11 cellular contexts compared by ENCODE assay signal in the genomic region with DNA sequence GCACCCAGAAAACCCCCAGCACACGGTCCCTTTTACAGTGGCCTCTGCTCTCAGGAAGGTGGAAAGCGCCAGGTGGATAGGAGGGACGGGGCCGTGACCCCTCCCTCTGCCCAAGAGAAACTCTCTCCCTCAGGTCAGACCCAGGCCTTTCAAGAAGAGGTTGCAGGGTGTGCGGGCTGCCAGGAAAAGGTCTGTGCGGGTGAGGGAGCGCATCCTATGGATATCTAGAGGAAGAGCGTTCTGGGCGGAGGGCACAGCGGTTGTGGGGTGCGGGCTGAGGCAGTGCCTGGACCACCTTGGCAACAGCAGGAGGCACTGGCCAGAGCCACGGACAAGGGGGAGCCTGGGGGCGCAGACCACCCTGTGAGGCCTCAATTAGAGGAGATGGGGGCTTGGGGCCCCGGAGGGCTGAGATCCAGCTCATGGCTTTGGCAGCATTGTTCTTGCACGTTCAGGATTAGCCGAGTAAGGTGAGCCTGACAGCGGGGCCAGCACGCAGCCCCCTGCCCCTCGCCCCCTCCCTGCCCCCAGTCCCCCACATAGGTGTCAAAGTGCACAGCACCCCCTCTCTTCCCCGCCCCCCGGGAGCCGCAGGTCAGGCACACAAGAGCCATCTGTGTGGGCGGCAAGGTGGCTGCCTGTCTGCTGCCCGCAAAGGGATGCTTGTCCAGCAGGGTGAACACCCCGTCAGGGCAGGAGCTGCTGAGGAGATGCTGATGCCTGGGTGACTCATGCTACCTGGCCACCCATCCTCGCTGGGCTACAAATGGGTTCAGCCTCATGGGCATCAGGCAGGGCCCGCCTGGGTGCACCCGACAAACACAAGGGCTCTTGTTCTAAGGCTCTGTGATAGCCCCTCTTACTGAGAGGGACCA.
DNase-seq lines count a peak whose midpoint lies in the region; ATAC-seq, FAIRE-seq and TF ChIP-seq lines count a peak whose summit lies in the region.
"Had no signal": no experiment of that assay in that cellular context is flagged by ENCODE, and none has a peak within 500 bp of the region (broad histone marks: within the 10 kb centered on the region; RNA-seq: fewer than 3 reads in every experiment).

No MANE protein-coding gene starts in this region.

- in situ Hi-C loops in K562 (cut with MboI), result no loop called here

- H3K4me3 ChIP-seq in K562, result no peak overlapping the region
- H3K4me3 ChIP-seq in tibial artery, result no peak overlapping the region
- H3K4me3 ChIP-seq: A549 had no signal

- H3K4me1 ChIP-seq in K562 (replicated peaks in 1 of 2; ENCODE audit: control insufficient read depth in 2 of 2, insufficient read depth in 2 of 2, low read length in 2 of 2) (peaks cover 11 to 73% of the 10 kb centered on the region in 2 experiments; a peak in 3 of 5 replicates), tibial artery (peaks cover 0 to 25% (median 13%) of the 10 kb centered on the region in 4 donors)
- H3K4me1 ChIP-seq: A549 had no signal

- no peak for TF ChIP-seq POLR2A in K562 (conservative IDR thresholded peaks at IDR 0.05)

- peaks cover 16% of the 10 kb centered on the region for H3K36me3 Mint-ChIP-seq in memory B cell

- H3K79me2 ChIP-seq in K562 (ENCODE audit: control insufficient read depth, insufficient read depth, low read length), result no peaks in the 10 kb centered on the region

- H3K36me3 ChIP-seq in K562 (ENCODE audit: control insufficient read depth, insufficient read depth, low read length) (no peaks in the 10 kb centered on the region), tibial artery (no peaks in the 10 kb centered on the region)

- no peaks in the 10 kb centered on the region for H3K27me3 ChIP-seq in K562 (ENCODE audit: control insufficient read depth in 2 of 2, insufficient read depth in 2 of 2, low read length in 2 of 2)
- H3K27me3 ChIP-seq in tibial artery, result peaks cover 0 to 12% of the 10 kb centered on the region in 2 donors

- no peak for TF ChIP-seq RAD21 in K562 (CRISPR knock-in tag; conservative IDR thresholded peaks at IDR 0.05 in 1 of 2, IDR thresholded peaks at IDR 0.05 in 1 of 2)

- H3K9me3 Mint-ChIP-seq in memory B cell, result no peaks in the 10 kb centered on the region
- H3K9me3 Mint-ChIP-seq: stimulated activated naive CD8-positive, alpha-beta T cell treated with anti-CD3 and anti-CD28 coated beads, Interleukin-15, Interleukin-2, amounts not matched to agents 100 ng/mL and 50 ng/mL, for 24 hours had no signal

- no peak for FAIRE-seq in K562 (lab: Jason Lieb, UNC)
- FAIRE-seq: A549 had no signal

- H2AFZ ChIP-seq in K562 (ENCODE audit: low read depth, low read length), result no peak overlapping the region

- WGBS in K562 (ENCODE audit: insufficient coverage, low coverage, missing lambda C conversion rate), result 42% methylated on average over 22 of the region's 28 CpGs

- H3K27ac Mint-ChIP-seq in memory B cell, result peak overlapping the region; percentile 47
- H3K27ac Mint-ChIP-seq: stimulated activated naive CD8-positive, alpha-beta T cell treated with anti-CD3 and anti-CD28 coated beads, Interleukin-15, Interleukin-2, amounts not matched to agents 100 ng/mL and 50 ng/mL, for 24 hours had no signal

- peaks cover 9% of the 10 kb centered on the region for H3K4me1 Mint-ChIP-seq in memory B cell

- H3K27me3 Mint-ChIP-seq in memory B cell, result no peaks in the 10 kb centered on the region
- H3K27me3 Mint-ChIP-seq: stimulated activated naive CD8-positive, alpha-beta T cell treated with anti-CD3 and anti-CD28 coated beads, Interleukin-15, Interleukin-2, amounts not matched to agents 100 ng/mL and 50 ng/mL, for 24 hours had no signal

- ATAC-seq in K562 (no peak), memory B cell (ENCODE audit: low read depth) (no peak), HG02970 (IDR thresholded peaks at IDR 0.05; ENCODE audit: low FRiP score, unreplicated experiment) (no peak), GM19397 (IDR thresholded peaks at IDR 0.05; ENCODE audit: unreplicated experiment) (no peak)

- no peak for TF ChIP-seq EP300 in K562 (IDR thresholded peaks at IDR 0.05; ENCODE audit: low read length)

- H3K4me3 Mint-ChIP-seq in memory B cell, result peak overlapping the region; percentile 72

- peaks cover 4% of the 10 kb centered on the region for H3K9me1 ChIP-seq in K562 (ENCODE audit: control insufficient read depth, insufficient read depth, low read length)

- H4K20me1 ChIP-seq in K562 (replicated peaks; ENCODE audit: control insufficient read depth, insufficient read depth, low read length), result no peaks in the 10 kb centered on the region

- peak; percentile 14 for DNase-seq in activated CD8-positive, alpha-beta memory T cell treated with anti-CD3 and anti-CD28 coated beads, Interleukin-2, amount 50 U/mL, for 4 hours
- DNase-seq in activated CD8-positive, alpha-beta memory T cell treated with anti-CD3 and anti-CD28 coated beads for 24 hours, result no peak
- DNase-seq in K562 (ENCODE audit: extremely low read depth in 1 of 4, low spot score in 3 of 4) (no peak), memory B cell (ENCODE audit: low spot score in 2 of 2) (no peak), tibial artery (peak; percentile 15 to 59), NCI-H1417 treated with DMSO at 0.1 percent for 48 hours (lab: John Stamatoyannopoulos, UW) (no peak)
- DNase-seq: NCI-H82 had no signal

- no peak for TF ChIP-seq CTCF in K562 (IDR thresholded peaks at IDR 0.05 in 2 of 3, conservative IDR thresholded peaks at IDR 0.05 in 1 of 3; ENCODE audit: insufficient read depth in 2 of 3, low read depth in 1 of 3, low read length in 3 of 3)
- TF ChIP-seq CTCF in tibial artery (IDR thresholded peaks at IDR 0.05), result no peak

- CTCF ChIA-PET in K562 (lab: Yijun Ruan, JAX; ENCODE audit: low intra/inter-chr PET ratio), result no interaction called here

- no peak overlapping the region; a peak in 1 of 4 replicates for H3K9ac ChIP-seq in K562 (ENCODE audit: insufficient read depth in 1 of 2, low read depth in 2 of 2, low read length in 2 of 2)

- intact Hi-C loops in K562 (cut with micrococcal nuclease) (no loop called here), tibial artery (cut with DNase I; ENCODE audit: low total_unique reads) (no loop called here)

- no TSS peak for BruUV-seq in K562 (replicated peaks; lab: Mats Ljungman, UMichigan)

- H3K27ac ChIP-seq in K562 (ENCODE audit: extremely low read depth, low read depth, low read length) (no peak overlapping the region), tibial artery (peak overlapping the region in 1 of 2 donors; percentile 58)
- H3K27ac ChIP-seq: A549 had no signal

- POLR2A ChIA-PET in K562 (lab: Yijun Ruan, JAX), result no interaction called here

- no peaks in the 10 kb centered on the region for H3K9me3 ChIP-seq in K562 (replicated peaks; ENCODE audit: control insufficient read depth, insufficient read depth, low read depth, low read length)
- no peaks in the 10 kb centered on the region for H3K9me3 ChIP-seq in tibial artery
- H3K9me3 ChIP-seq: A549 had no signal

- H3K4me2 ChIP-seq in K562 (ENCODE audit: insufficient read depth, low read length), result no peak overlapping the region
- H3K4me2 ChIP-seq: A549 had no signal

TF ChIP-seq in K562, 482 proteins besides CTCF, POLR2A, EP300 and RAD21:
- TF ChIP-seq, protein P1, sequence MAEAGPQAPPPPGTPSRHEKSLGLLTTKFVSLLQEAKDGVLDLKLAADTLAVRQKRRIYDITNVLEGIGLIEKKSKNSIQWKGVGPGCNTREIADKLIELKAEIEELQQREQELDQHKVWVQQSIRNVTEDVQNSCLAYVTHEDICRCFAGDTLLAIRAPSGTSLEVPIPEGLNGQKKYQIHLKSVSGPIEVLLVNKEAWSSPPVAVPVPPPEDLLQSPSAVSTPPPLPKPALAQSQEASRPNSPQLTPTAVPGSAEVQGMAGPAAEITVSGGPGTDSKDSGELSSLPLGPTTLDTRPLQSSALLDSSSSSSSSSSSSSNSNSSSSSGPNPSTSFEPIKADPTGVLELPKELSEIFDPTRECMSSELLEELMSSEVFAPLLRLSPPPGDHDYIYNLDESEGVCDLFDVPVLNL (CRISPR knock-in tag; IDR thresholded peaks at IDR 0.05; ENCODE audit: low read depth), result no peak
- TF ChIP-seq PCBP1 (IDR thresholded peaks at IDR 0.05; ENCODE audit: low read depth, low read length, poor library complexity, severe bottlenecking), result peak; percentile 6

Comparison
In these comparisons a context has a peak if more than half of its experiments do, and no peak if none do; other contexts are left out.
1. DNase-seq: peak in activated CD8-positive, alpha-beta memory T cell treated with anti-CD3 and anti-CD28 coated beads, Interleukin-2, amount 50 U/mL, for 4 hours (single experiment) and tibial artery (2 of 2); none in activated CD8-positive, alpha-beta memory T cell treated with anti-CD3 and anti-CD28 coated beads for 24 hours (single experiment), K562 (0 of 4), memory B cell (0 of 2) and NCI-H1417 treated with DMSO at 0.1 percent for 48 hours (single experiment).